Comparison of ENCODE assay signal across 21 cellular contexts in genomic region chr6:26379236-26380139, GRCh38.
"Had no signal": no experiment of that assay in that cellular context is flagged by ENCODE, and none has a peak within 500 bp of the region (broad histone marks: within the 10 kb centered on the region; RNA-seq: fewer than 3 reads in every experiment).

No MANE protein-coding gene starts in this region.

- FAIRE-seq: islet of Langerhans had no signal

- H3K9ac ChIP-seq: parathyroid adenoma had no signal

- ATAC-seq: activated CD8-positive, alpha-beta T cell treated with anti-CD3 and anti-CD28 coated beads, Interleukin-2, amount 10 ng/mL, durations not matched to agents 7 days and 5 days; gastrocnemius medialis; left ventricle myocardium superior; right cardiac atrium; stimulated activated naive CD8-positive, alpha-beta T cell treated with anti-CD3 and anti-CD28 coated beads, Interleukin-15, Interleukin-2, amounts not matched to agents 100 U/mL and 50 U/mL, for 24 hours had no signal

- H3K4me1 ChIP-seq: gastrocnemius medialis, parathyroid adenoma had no signal

- H3K9me3 Mint-ChIP-seq: activated naive CD8-positive, alpha-beta T cell treated with anti-CD3 and anti-CD28 coated beads, Interleukin-2, amount 10 ng/mL, durations not matched to agents 7 days and 5 days; nephron; T-helper 2 cell treated with Interferon-gamma antibody and Interleukin-4, amounts not matched to agents 5 μg/mL and 100 μg/mL, for 36 hours had no signal

- H3K27ac Mint-ChIP-seq: activated CD8-positive, alpha-beta T cell treated with anti-CD3 and anti-CD28 coated beads, Interleukin-2, amount 10 ng/mL, durations not matched to agents 7 days and 5 days; activated naive CD8-positive, alpha-beta T cell treated with anti-CD3 and anti-CD28 coated beads, Interleukin-2, amount 10 ng/mL, durations not matched to agents 7 days and 5 days; nephron; T-helper 2 cell treated with Interferon-gamma antibody and Interleukin-4, amounts not matched to agents 5 μg/mL and 100 μg/mL, for 36 hours had no signal

- H3K27ac ChIP-seq: coronary artery, gastrocnemius medialis, parathyroid adenoma, upper lobe of left lung had no signal

- H3K36me3 ChIP-seq: gastrocnemius medialis had no signal

- H3K9me3 ChIP-seq: gastrocnemius medialis, upper lobe of left lung had no signal

- H3K27me3 ChIP-seq: gastrocnemius medialis, upper lobe of left lung had no signal

- H2AFZ ChIP-seq: parathyroid adenoma had no signal

- DNase-seq: activated CD4-positive, alpha-beta T cell treated with anti-CD3 and anti-CD28 coated beads for 1 hour; activated CD4-positive, alpha-beta T cell treated with anti-CD3 and anti-CD28 coated beads, Interleukin-2, amount 50 U/mL, for 1 hour; activated CD8-positive, alpha-beta T cell treated with anti-CD3 and anti-CD28 coated beads, Interleukin-2, amount 10 ng/mL, durations not matched to agents 7 days and 5 days; activated naive CD8-positive, alpha-beta T cell treated with anti-CD3 and anti-CD28 coated beads, Interleukin-2, amount 10 ng/mL, durations not matched to agents 7 days and 5 days; amygdala; cerebellar nuclear complex; gastrocnemius medialis; head of caudate nucleus; left ventricle myocardium superior; mammary epithelial cell; midbrain; right cardiac atrium; stimulated activated CD4-positive, alpha-beta T cell treated with anti-CD3 and anti-CD28 coated beads, Interleukin-12 subunit alpha, Interleukin-12 subunit beta, amount 100 ng/mL, for 4 hours; stimulated activated CD4-positive, alpha-beta T cell treated with anti-CD3 and anti-CD28 coated beads, Interleukin-4, amount 100 ng/mL, for 4 hours; stimulated activated naive CD8-positive, alpha-beta T cell treated with anti-CD3 and anti-CD28 coated beads, Interleukin-15, Interleukin-2, amounts not matched to agents 100 U/mL and 50 U/mL, for 24 hours; upper lobe of left lung had no signal

- H3K4me3 ChIP-seq: coronary artery, gastrocnemius medialis, upper lobe of left lung had no signal

- H3K4me3 Mint-ChIP-seq: activated CD8-positive, alpha-beta T cell treated with anti-CD3 and anti-CD28 coated beads, Interleukin-2, amount 10 ng/mL, durations not matched to agents 7 days and 5 days; activated naive CD8-positive, alpha-beta T cell treated with anti-CD3 and anti-CD28 coated beads, Interleukin-2, amount 10 ng/mL, durations not matched to agents 7 days and 5 days; T-helper 2 cell treated with Interferon-gamma antibody and Interleukin-4, amounts not matched to agents 5 μg/mL and 100 μg/mL, for 36 hours had no signal

- H3K79me2 ChIP-seq: parathyroid adenoma had no signal

- H3K27me3 Mint-ChIP-seq: activated naive CD8-positive, alpha-beta T cell treated with anti-CD3 and anti-CD28 coated beads, Interleukin-2, amount 10 ng/mL, durations not matched to agents 7 days and 5 days had no signal
